Comparison of ENCODE assay signal across 8 cellular contexts in genomic region chr5:126852104-126852531, GRCh38.
DNase-seq lines count a peak whose midpoint lies in the region; ATAC-seq and TF ChIP-seq lines count a peak whose summit lies in the region.

No MANE protein-coding gene starts in this region.

- intact Hi-C loops in Calu3 (cut with micrococcal nuclease; ENCODE audit: unreplicated experiment), result no loop called here

- CTCF ChIA-PET in Calu3 (lab: Charles Lee), result no interaction called here

- DNase-seq in activated CD4-positive, alpha-beta T cell treated with anti-CD3 and anti-CD28 coated beads, Interleukin-2, amount 50 U/mL, for 1 hour, result peak; percentile 9
- DNase-seq in activated CD4-positive, alpha-beta T cell treated with anti-CD3 and anti-CD28 coated beads, Interleukin-2, amount 50 U/mL, for 4 hours, result no peak
- DNase-seq in central memory CD8-positive, alpha-beta T cell (ENCODE audit: low spot score in 2 of 2), result no peak
- DNase-seq in Calu3 (no peak), NCI-H510A (lab: John Stamatoyannopoulos, UW) (no peak)

- peak overlapping the region; percentile 49 for H3K4me2 ChIP-seq in skeletal muscle satellite cell (ENCODE audit: low read length)

- peaks cover 1% of the 10 kb centered on the region for H3K36me3 Mint-ChIP-seq in central memory CD8-positive, alpha-beta T cell (ENCODE audit: insufficient read depth)
- no peaks in the 10 kb centered on the region for H3K36me3 Mint-ChIP-seq in Calu3 (ENCODE audit: insufficient read depth, unreplicated experiment)

- peak overlapping the region; percentile 14 for H3K9ac ChIP-seq in skeletal muscle satellite cell (ENCODE audit: low read depth, low read length)

- H3K4me1 Mint-ChIP-seq in central memory CD8-positive, alpha-beta T cell, result peaks cover 30% of the 10 kb centered on the region
- no peaks in the 10 kb centered on the region for H3K4me1 Mint-ChIP-seq in Calu3 (ENCODE audit: low read depth, unreplicated experiment)

- TF ChIP-seq CTCF in Calu3 (IDR thresholded peaks at IDR 0.05; ENCODE audit: unreplicated experiment), result no peak

- H3K27me3 Mint-ChIP-seq in central memory CD8-positive, alpha-beta T cell, result no peaks in the 10 kb centered on the region
- no peaks in the 10 kb centered on the region for H3K27me3 Mint-ChIP-seq in Calu3 (ENCODE audit: unreplicated experiment)

- H3K4me3 Mint-ChIP-seq in central memory CD8-positive, alpha-beta T cell, result peak overlapping the region; percentile 82
- no peak overlapping the region for H3K4me3 Mint-ChIP-seq in Calu3 (ENCODE audit: low read depth, unreplicated experiment)

- no peaks in the 10 kb centered on the region for H3K9me3 ChIP-seq in skeletal muscle satellite cell (replicated peaks; ENCODE audit: low read length)

- peaks cover 31% of the 10 kb centered on the region for H3K4me1 ChIP-seq in skeletal muscle satellite cell (ENCODE audit: control insufficient read depth, insufficient read depth, low read length)

- H3K36me3 ChIP-seq in skeletal muscle satellite cell (ENCODE audit: insufficient read depth, low read length), result no peaks in the 10 kb centered on the region

- peaks cover 5% of the 10 kb centered on the region for H3K9me3 Mint-ChIP-seq in central memory CD8-positive, alpha-beta T cell
- no peaks in the 10 kb centered on the region for H3K9me3 Mint-ChIP-seq in Calu3 (ENCODE audit: low read depth, unreplicated experiment)

- H3K27me3 ChIP-seq in skeletal muscle satellite cell (ENCODE audit: control insufficient read depth, insufficient read depth, low read length), result no peaks in the 10 kb centered on the region

- ATAC-seq in HG03095 (IDR thresholded peaks at IDR 0.05; ENCODE audit: unreplicated experiment) (peak; percentile 84), SK-N-SH treated with all-trans-retinoic acid at 6 μM for 48 hours (no peak)
- ATAC-seq in central memory CD8-positive, alpha-beta T cell (replicated peaks; ENCODE audit: extremely low read depth, poor library complexity, severe bottlenecking), result peak; percentile 71

- peak overlapping the region; percentile 84 for H3K27ac Mint-ChIP-seq in central memory CD8-positive, alpha-beta T cell (ENCODE audit: low read depth)
- H3K27ac Mint-ChIP-seq in Calu3 (ENCODE audit: unreplicated experiment), result no peak overlapping the region

- no TSS peak for BruUV-seq in Calu3 (replicated peaks; lab: Mats Ljungman, UMichigan)

- H3K4me3 ChIP-seq in skeletal muscle satellite cell (ENCODE audit: low read length), result peak overlapping the region; percentile 12

TF ChIP-seq in SK-N-SH treated with all-trans-retinoic acid at 6 μM for 48 hours, 23 proteins besides CTCF, POLR2A, EP300 and RAD21:
- no peak for TF ChIP-seq ARNTL (CRISPR knock-in tag; IDR thresholded peaks at IDR 0.05; ENCODE audit: borderline replicate concordance, low read depth)
- TF ChIP-seq GLIS3 (CRISPR knock-in tag; IDR thresholded peaks at IDR 0.05), result no peak
- no peak for TF ChIP-seq TCF4 (CRISPR knock-in tag; IDR thresholded peaks at IDR 0.05; ENCODE audit: borderline replicate concordance)
- TF ChIP-seq TSHZ2 (CRISPR knock-in tag; IDR thresholded peaks at IDR 0.05), result no peak
- TF ChIP-seq BACH2 (CRISPR knock-in tag; IDR thresholded peaks at IDR 0.05; ENCODE audit: borderline replicate concordance), result no peak
- TF ChIP-seq ZNF70 (CRISPR knock-in tag; IDR thresholded peaks at IDR 0.05), result no peak
- no peak for TF ChIP-seq CSDC2 (CRISPR knock-in tag; IDR thresholded peaks at IDR 0.05)
- TF ChIP-seq ZNF565 (CRISPR knock-in tag; conservative IDR thresholded peaks at IDR 0.05; ENCODE audit: low read depth), result no peak
- TF ChIP-seq ESRRG (CRISPR knock-in tag; IDR thresholded peaks at IDR 0.05), result no peak
- no peak for TF ChIP-seq CSRNP3 (CRISPR knock-in tag; IDR thresholded peaks at IDR 0.05)
- no peak for TF ChIP-seq ZC3H10 (CRISPR knock-in tag; IDR thresholded peaks at IDR 0.05)
